ENCODE assay signal across 10 cellular contexts in genomic region chr10:84613336-84614021, GRCh38.
DNase-seq lines count a peak whose midpoint lies in the region; ATAC-seq and TF ChIP-seq lines count a peak whose summit lies in the region.
"Had no signal": no experiment of that assay in that cellular context is flagged by ENCODE, and none has a peak within 500 bp of the region (broad histone marks: within the 10 kb centered on the region; RNA-seq: fewer than 3 reads in every experiment).

No MANE protein-coding gene starts in this region.

- no peak overlapping the region for H3K4me3 ChIP-seq in GM12864 (ENCODE audit: low read depth, low read length)
- H3K4me3 ChIP-seq in cardiac fibroblast (replicated peaks in 1 of 2; ENCODE audit: low read depth in 2 of 2, low read length in 2 of 2): no peak overlapping the region
- H3K4me3 ChIP-seq in mesendoderm (ENCODE audit: low read length): no peak overlapping the region

- peak overlapping the region; percentile 44 for H3K56ac ChIP-seq in mesendoderm (ENCODE audit: low read length)

- H2BK5ac ChIP-seq in mesendoderm (ENCODE audit: low read length): no peak overlapping the region

- no CpG with 5 or more reads among the region's 7 CpGs for WGBS in mesendoderm (ENCODE audit: extremely low coverage, insufficient coverage, low lambda C conversion rate)

- H2AK5ac ChIP-seq in mesendoderm (ENCODE audit: low read length): no peak overlapping the region

- H3K4me2 ChIP-seq in mesendoderm (ENCODE audit: low read length): no peak overlapping the region

- peak overlapping the region; percentile 32 for H3K18ac ChIP-seq in mesendoderm (ENCODE audit: low read length)

- peaks cover 2% of the 10 kb centered on the region for H3K4me1 ChIP-seq in mesendoderm (ENCODE audit: control insufficient read depth, low read depth, low read length)

- no peak overlapping the region for H2BK15ac ChIP-seq in mesendoderm (replicated peaks; ENCODE audit: low read depth)

- no peak overlapping the region for H2BK120ac ChIP-seq in mesendoderm (ENCODE audit: low read depth, low read length)

- no peak overlapping the region for H3K4ac ChIP-seq in mesendoderm (ENCODE audit: low read depth, low read length)

- peaks cover 0 to 6% (median 0%) of the 10 kb centered on the region in 9 donors for H3K9me3 Mint-ChIP-seq in naive thymus-derived CD8-positive, alpha-beta T cell
- H3K9me3 Mint-ChIP-seq: activated B cell treated with CpG ODN at 0.5 μM for 24 hours had no signal

- no peaks in the 10 kb centered on the region for H3K36me3 ChIP-seq in mesendoderm (ENCODE audit: control insufficient read depth, insufficient read depth, low read length)

- H3K4me3 Mint-ChIP-seq in naive thymus-derived CD8-positive, alpha-beta T cell: no peak overlapping the region
- H3K4me3 Mint-ChIP-seq: activated B cell treated with CpG ODN at 0.5 μM for 24 hours, naive B cell had no signal

- POLR2A ChIA-PET in naive thymus-derived CD8-positive, alpha-beta T cell (lab: Charles Lee): no interaction called here

- H4K8ac ChIP-seq in mesendoderm (ENCODE audit: low read depth, low read length): no peak overlapping the region

- ATAC-seq in HG02759 (IDR thresholded peaks at IDR 0.05; ENCODE audit: unreplicated experiment): peak; percentile 70
- no peak for ATAC-seq in GM21723 (IDR thresholded peaks at IDR 0.05; ENCODE audit: unreplicated experiment)
- ATAC-seq in naive thymus-derived CD8-positive, alpha-beta T cell: no peak

- no peaks in the 10 kb centered on the region for H3K27me3 ChIP-seq in mesendoderm (ENCODE audit: insufficient read depth, low read length, poor library complexity)

- H3K23ac ChIP-seq in mesendoderm (ENCODE audit: low read length): no peak overlapping the region

- H3K27ac Mint-ChIP-seq in naive thymus-derived CD8-positive, alpha-beta T cell: no peak overlapping the region
- H3K27ac Mint-ChIP-seq: activated B cell treated with CpG ODN at 0.5 μM for 24 hours, naive B cell had no signal

- TF ChIP-seq CTCF in GM12864 (IDR thresholded peaks at IDR 0.05; ENCODE audit: low read depth, low read length, missing control alignments) (peak; percentile 28), cardiac fibroblast (IDR thresholded peaks at IDR 0.05; ENCODE audit: low read depth, low read length) (no peak)

- no peaks in the 10 kb centered on the region for H3K79me2 ChIP-seq in mesendoderm (ENCODE audit: control insufficient read depth, insufficient read depth, low read length)

- DNase-seq in GM12864 (ENCODE audit: low read depth) (no peak), NCI-H2171 treated with DMSO at 0.1 percent for 48 hours (lab: John Stamatoyannopoulos, UW) (peak; percentile 63), cardiac fibroblast (ENCODE audit: low read depth in 2 of 2) (peak; percentile 5 to 34), mesendoderm (peak; percentile 96)
- no peak for DNase-seq in stimulated activated naive CD4-positive, alpha-beta T cell (lab: John Stamatoyannopoulos, UW)
- no peak for DNase-seq in naive thymus-derived CD8-positive, alpha-beta T cell
- DNase-seq: activated B cell treated with CpG ODN at 0.5 μM for 24 hours, naive B cell had no signal

- H3K4me1 Mint-ChIP-seq in naive thymus-derived CD8-positive, alpha-beta T cell: no peaks in the 10 kb centered on the region
- H3K4me1 Mint-ChIP-seq: activated B cell treated with CpG ODN at 0.5 μM for 24 hours, naive B cell had no signal

- H4K5ac ChIP-seq in mesendoderm (ENCODE audit: low read length): no peak overlapping the region

- no peak overlapping the region for H3K27ac ChIP-seq in mesendoderm (ENCODE audit: low read depth, low read length)

- H3K36me3 Mint-ChIP-seq in naive thymus-derived CD8-positive, alpha-beta T cell: peaks cover 0 to 2% (median 0%) of the 10 kb centered on the region in 3 donors
- H3K36me3 Mint-ChIP-seq: naive B cell had no signal

- no peak overlapping the region for H3K9ac ChIP-seq in mesendoderm (ENCODE audit: low read length)

- no peaks in the 10 kb centered on the region for H3K79me1 ChIP-seq in mesendoderm (ENCODE audit: low read length)

- H3K27me3 Mint-ChIP-seq in naive thymus-derived CD8-positive, alpha-beta T cell: peaks cover 12 to 32% (median 19%) of the 10 kb centered on the region in 5 donors
- H3K27me3 Mint-ChIP-seq: activated B cell treated with CpG ODN at 0.5 μM for 24 hours had no signal

Comparison
In these comparisons a context has a peak if more than half of its experiments do, and no peak if none do; other contexts are left out.
1. DNase-seq: peak in NCI-H2171 treated with DMSO at 0.1 percent for 48 hours (single experiment), cardiac fibroblast (2 of 2) and mesendoderm (single experiment); none in GM12864 (single experiment), stimulated activated naive CD4-positive, alpha-beta T cell (0 of 6) and naive thymus-derived CD8-positive, alpha-beta T cell (0 of 10).